In genomic region chr12:51218607-51219161, GRCh38 we compare ENCODE assay signal across 9 cellular contexts. TPM values are rescaled to one million over a fixed set of nuclear protein-coding genes. Genes with fewer than 3 reads are reported as not detected.
A peak's percentile ranks its signal among the peaks of the same experiment; 100 is the strongest.
DNase-seq lines count a peak whose midpoint lies in the region; ATAC-seq lines count a peak whose summit lies in the region.
"Had no signal": no experiment of that assay in that cellular context is flagged by ENCODE, and none has a peak within 500 bp of the region (broad histone marks: within the 10 kb centered on the region; RNA-seq: fewer than 3 reads in every experiment).

No MANE protein-coding gene starts in this region.

- H3K4me1 ChIP-seq in SJCRH30, result peaks cover 6% of the 10 kb centered on the region

- peaks cover 0 to 3% of the 10 kb centered on the region in 2 donors for H3K27me3 Mint-ChIP-seq in natural killer cell treated with Interleukin-12 subunit alpha and Interleukin-12 subunit beta and Interleukin-15 and Interleukin-18, amount 100 ng/mL, for 72 hours

- H3K4me3 Mint-ChIP-seq in natural killer cell treated with Interleukin-12 subunit alpha and Interleukin-12 subunit beta and Interleukin-15 and Interleukin-18, amount 100 ng/mL, for 72 hours, result peak overlapping the region; percentile 88

- H3K27me3 ChIP-seq in SJCRH30, result no peaks in the 10 kb centered on the region

- no peaks in the 10 kb centered on the region for H3K36me3 Mint-ChIP-seq in natural killer cell treated with Interleukin-12 subunit alpha and Interleukin-12 subunit beta and Interleukin-15 and Interleukin-18, amount 100 ng/mL, for 72 hours

- peak overlapping the region; percentile 82 for H3K27ac ChIP-seq in SJCRH30
- peak overlapping the region; percentile 46 for H3K27ac ChIP-seq in epithelial cell of prostate
- H3K27ac ChIP-seq: C4-2B had no signal

- no peaks in the 10 kb centered on the region for H3K9me3 ChIP-seq in SJCRH30 (replicated peaks)

- ATAC-seq in natural killer cell treated with Interleukin-12 subunit alpha and Interleukin-12 subunit beta and Interleukin-15 and Interleukin-18, amount 100 ng/mL, for 72 hours, result no peak
- ATAC-seq in HG02588 (IDR thresholded peaks at IDR 0.05; ENCODE audit: unreplicated experiment) (no peak), HG02759 (IDR thresholded peaks at IDR 0.05; ENCODE audit: unreplicated experiment) (no peak)

- peak overlapping the region; percentile 84 to 94 for H3K27ac Mint-ChIP-seq in natural killer cell treated with Interleukin-12 subunit alpha and Interleukin-12 subunit beta and Interleukin-15 and Interleukin-18, amount 100 ng/mL, for 72 hours

- peak overlapping the region; percentile 70 for H3K4me3 ChIP-seq in SJCRH30

- H3K9me3 Mint-ChIP-seq in natural killer cell treated with Interleukin-12 subunit alpha and Interleukin-12 subunit beta and Interleukin-15 and Interleukin-18, amount 100 ng/mL, for 72 hours, result no peaks in the 10 kb centered on the region

- H3K4me1 Mint-ChIP-seq in natural killer cell treated with Interleukin-12 subunit alpha and Interleukin-12 subunit beta and Interleukin-15 and Interleukin-18, amount 100 ng/mL, for 72 hours (ENCODE audit: low read depth in 2 of 2), result peaks cover 10 to 13% of the 10 kb centered on the region in 2 donors

- DNase-seq in NCI-H2171 treated with DMSO at 0.1 percent for 48 hours (lab: John Stamatoyannopoulos, UW) (peak; percentile 28), NCI-H2171 (lab: John Stamatoyannopoulos, UW) (no peak), SJCRH30 (peak in 1 of 2 experiments; percentile 35), epithelial cell of prostate (ENCODE audit: low read depth, low spot score) (no peak)
- DNase-seq in natural killer cell treated with Interleukin-12 subunit alpha and Interleukin-12 subunit beta and Interleukin-15 and Interleukin-18, amount 100 ng/mL, for 72 hours (ENCODE audit: low spot score), result no peak
- DNase-seq in stimulated activated naive CD4-positive, alpha-beta T cell treated with Interleukin-2 at 50 U/mL for 16 hours (lab: John Stamatoyannopoulos, UW), result no peak

- H3K36me3 ChIP-seq in SJCRH30, result no peaks in the 10 kb centered on the region

RNA-seq across cellular contexts. Expression of gene POU6F1, which starts 0.8 kb away (rescaled TPM):
- total RNA-seq in SJCRH30 (2014; rRNA removed; shearing (Covaris generic)), result 1.5 and 2.5 TPM in 2 replicates
- 1 to 10 TPM; 3.6 to 5.3 TPM for total RNA-seq in natural killer cell treated with Interleukin-12 subunit alpha and Interleukin-12 subunit beta and Interleukin-15 and Interleukin-18, amount 100 ng/mL, for 72 hours

RNA-seq across cellular contexts. Expression of gene DAZAP2, which starts 19.9 kb away (rescaled TPM):
- total RNA-seq in SJCRH30 (2014; rRNA removed; shearing (Covaris generic)), result 236 and 239 TPM in 2 replicates
- 100 to 1,000 TPM in 1 of 2 donors, 10 to 100 TPM in 1; 78.3 to 141 TPM for total RNA-seq in natural killer cell treated with Interleukin-12 subunit alpha and Interleukin-12 subunit beta and Interleukin-15 and Interleukin-18, amount 100 ng/mL, for 72 hours

RNA-seq across cellular contexts. Expression of gene TFCP2, which starts 45.7 kb away (rescaled TPM):
- total RNA-seq in SJCRH30 (2014; rRNA removed; shearing (Covaris generic)), result 22.2 and 24.1 TPM in 2 replicates
- total RNA-seq in natural killer cell treated with Interleukin-12 subunit alpha and Interleukin-12 subunit beta and Interleukin-15 and Interleukin-18, amount 100 ng/mL, for 72 hours, result 10 to 100 TPM; 33.0 to 46.0 TPM

RNA-seq across cellular contexts. Expression of gene SMAGP, which starts 51.5 kb away (rescaled TPM):
- total RNA-seq in SJCRH30 (2014; rRNA removed; shearing (Covaris generic)), result 0.38 and 1.2 TPM in 2 replicates
- total RNA-seq in natural killer cell treated with Interleukin-12 subunit alpha and Interleukin-12 subunit beta and Interleukin-15 and Interleukin-18, amount 100 ng/mL, for 72 hours, result 10 to 100 TPM in 1 of 2 donors, 1 to 10 TPM in 1; 3.8 to 11.5 TPM
